In the genomic region with DNA sequence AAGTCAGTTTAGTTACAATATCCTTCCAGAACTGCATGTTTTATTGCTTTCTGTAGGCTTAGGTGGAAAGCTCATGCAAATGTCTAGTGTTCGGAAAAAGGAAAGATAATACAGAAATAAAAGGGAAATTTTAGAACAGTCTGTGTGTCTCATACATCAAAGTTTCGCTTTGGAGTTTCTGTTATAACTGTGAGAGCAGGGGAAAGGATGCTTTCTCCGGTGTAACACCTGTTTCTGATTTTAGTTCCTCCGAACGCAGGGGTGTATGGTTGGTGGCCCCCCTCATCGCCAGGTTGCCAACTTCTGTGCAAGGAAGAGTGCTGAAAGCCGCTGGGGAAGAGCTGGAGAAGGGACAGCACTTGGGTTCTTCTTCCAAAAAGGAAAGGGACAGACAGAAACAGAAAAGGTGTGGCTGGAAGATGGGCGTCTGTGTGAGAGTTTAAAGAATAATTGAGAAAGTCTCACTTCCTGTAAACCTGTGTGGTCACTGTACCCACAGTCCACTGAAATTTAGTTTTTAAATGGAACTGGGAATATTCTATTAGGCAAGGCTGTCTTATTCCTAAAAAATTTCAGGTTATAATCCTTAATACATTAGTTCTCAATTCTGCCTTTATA, we compare ENCODE assay signal across 17 cellular contexts. TPM values are rescaled to one million over a fixed set of nuclear protein-coding genes. Genes with fewer than 3 reads are reported as not detected.
A peak's percentile ranks its signal among the peaks of the same experiment; 100 is the strongest.
DNase-seq lines count a peak whose midpoint lies in the region; ATAC-seq and TF ChIP-seq lines count a peak whose summit lies in the region.
"Had no signal": no experiment of that assay in that cellular context is flagged by ENCODE, and none has a peak within 500 bp of the region (broad histone marks: within the 10 kb centered on the region; RNA-seq: fewer than 3 reads in every experiment).

No MANE protein-coding gene starts in this region.

- no peak for TF ChIP-seq CTCF in thoracic aorta (IDR thresholded peaks at IDR 0.05)
- no peak for TF ChIP-seq CTCF in Caco-2 (IDR thresholded peaks at IDR 0.05; ENCODE audit: insufficient read depth in 1 of 2, low read depth in 1 of 2, low read length in 1 of 2, severe bottlenecking in 1 of 2, unreplicated experiment in 1 of 2)

- no peak overlapping the region for H3K4me3 ChIP-seq in thoracic aorta
- H3K4me3 ChIP-seq in Caco-2 (ENCODE audit: low read depth, low read length): no peak overlapping the region

- H3K27me3 ChIP-seq in thoracic aorta (replicated peaks; ENCODE audit: insufficient read depth) (no peaks in the 10 kb centered on the region), Caco-2 (replicated peaks; ENCODE audit: control insufficient read depth, insufficient read depth, low read length) (no peaks in the 10 kb centered on the region)

- H3K27ac Mint-ChIP-seq in Caco-2 (ENCODE audit: unreplicated experiment): no peak overlapping the region
- H3K27ac Mint-ChIP-seq: brain had no signal

- BruUV-seq in Caco-2 (replicated peaks; lab: Mats Ljungman, UMichigan): no TSS peak

- H3K4me3 Mint-ChIP-seq in Caco-2 (ENCODE audit: unreplicated experiment): no peak overlapping the region
- H3K4me3 Mint-ChIP-seq: brain, CD14-positive monocyte had no signal

- H3K27ac ChIP-seq in thoracic aorta: no peak overlapping the region

- no peaks in the 10 kb centered on the region for H3K9me3 Mint-ChIP-seq in Caco-2 (ENCODE audit: unreplicated experiment)
- H3K9me3 Mint-ChIP-seq: brain, CD14-positive monocyte had no signal

- H3K4me1 ChIP-seq in thoracic aorta (ENCODE audit: control insufficient read depth in 1 of 2, low read depth in 2 of 2) (no peaks in the 10 kb centered on the region), Caco-2 (no peaks in the 10 kb centered on the region)

- CTCF ChIA-PET in Caco-2 (lab: Charles Lee): no interaction called here

- H3K9me3 ChIP-seq in thoracic aorta (no peaks in the 10 kb centered on the region), Caco-2 (no peaks in the 10 kb centered on the region)

- H3K4me1 Mint-ChIP-seq in Caco-2 (ENCODE audit: low read depth, unreplicated experiment): peaks cover 5% of the 10 kb centered on the region
- H3K4me1 Mint-ChIP-seq: brain had no signal

- no peaks in the 10 kb centered on the region for H3K27me3 Mint-ChIP-seq in Caco-2 (ENCODE audit: insufficient read depth, unreplicated experiment)
- H3K27me3 Mint-ChIP-seq: brain had no signal

- DNase-seq in thoracic aorta (ENCODE audit: low spot score) (no peak), NCI-H748 (lab: John Stamatoyannopoulos, UW; ENCODE audit: unreplicated experiment) (no peak), Caco-2 (no peak)
- DNase-seq: activated CD4-positive, alpha-beta T cell treated with anti-CD3 and anti-CD28 coated beads, Interleukin-2, amount 50 U/mL, for 48 hours; activated naive CD4-positive, alpha-beta T cell; effector CD8-positive, alpha-beta T cell; foreskin fibroblast; NCI-H1092; NCI-H2227 treated with DMSO at 0.1 percent for 48 hours; RPMI8226 had no signal

- ATAC-seq in GM19023 (IDR thresholded peaks at IDR 0.05; ENCODE audit: unreplicated experiment) (peak; percentile 53), GM21786 (IDR thresholded peaks at IDR 0.05; ENCODE audit: unreplicated experiment) (peak; percentile 43), HG03439 (IDR thresholded peaks at IDR 0.05; ENCODE audit: unreplicated experiment) (peak; percentile 40), thoracic aorta (ENCODE audit: insufficient number of reproducible peaks, low FRiP score, low read depth) (peak; percentile 54), GM19452 (IDR thresholded peaks at IDR 0.05; ENCODE audit: unreplicated experiment) (no peak)

- intact Hi-C loops in Caco-2 (cut with micrococcal nuclease; ENCODE audit: unreplicated experiment): no loop called here

- H3K36me3 Mint-ChIP-seq in Caco-2 (ENCODE audit: insufficient read depth, unreplicated experiment): peaks cover 5% of the 10 kb centered on the region
- H3K36me3 Mint-ChIP-seq: brain, CD14-positive monocyte had no signal

- H3K36me3 ChIP-seq in thoracic aorta (no peaks in the 10 kb centered on the region), Caco-2 (ENCODE audit: control insufficient read depth, insufficient read depth, low read length) (no peaks in the 10 kb centered on the region)

- POLR2A ChIA-PET in Caco-2 (lab: Charles Lee): no interaction called here

RNA-seq across cellular contexts. Expression of gene P2RY12, which starts 6.7 kb away (rescaled TPM):
- total RNA-seq in thoracic aorta (10 to 100 TPM in 1 of 2 donors, 1 to 10 TPM in 1; 2.2 to 10.7 TPM), Caco-2 (2022) (not detected in 2 replicates)
- total RNA-seq: T-helper 2 cell treated with Interferon-gamma antibody and Interleukin-4, amounts not matched to agents 100 ng/mL and 5 ng/mL, for 36 hours had no signal

RNA-seq across cellular contexts. Expression of gene P2RY13, which starts 48.5 kb away (rescaled TPM):
- total RNA-seq in thoracic aorta: 1 to 10 TPM; 1.4 to 3.0 TPM
- not detected in 2 replicates for total RNA-seq in Caco-2 (2022)
- total RNA-seq: T-helper 2 cell treated with Interferon-gamma antibody and Interleukin-4, amounts not matched to agents 100 ng/mL and 5 ng/mL, for 36 hours had no signal
